In the genomic region with DNA sequence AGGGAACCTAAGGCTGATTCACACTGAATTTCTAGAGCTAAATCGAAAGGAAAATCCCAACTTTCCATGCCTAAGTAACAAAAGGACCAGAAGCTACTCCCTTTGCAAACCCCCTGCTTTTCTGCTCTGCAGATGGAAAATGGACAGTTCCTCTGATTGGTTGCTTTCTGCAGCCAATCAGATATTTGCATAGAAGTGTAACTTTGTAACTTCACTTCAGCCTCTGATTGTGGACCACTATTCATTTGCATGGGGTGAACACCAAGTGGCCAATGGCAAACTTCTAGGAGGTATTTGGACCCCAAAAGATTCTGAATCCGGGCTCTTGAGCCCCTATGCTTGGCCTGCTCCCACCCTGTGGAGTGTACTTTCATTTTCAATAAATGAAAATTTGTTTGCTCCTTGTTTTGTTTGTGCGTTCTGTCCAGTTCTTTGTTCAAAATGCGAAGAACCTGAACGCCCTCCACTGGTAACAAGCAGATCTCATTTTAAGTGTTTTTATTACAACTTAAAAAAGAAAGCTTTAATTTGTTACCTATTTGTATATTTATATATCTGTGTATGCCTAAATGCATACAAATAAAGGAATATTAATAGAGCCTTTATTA, we compare ENCODE assay signal across 10 cellular contexts. TPM values are rescaled to one million over a fixed set of nuclear protein-coding genes. Genes with fewer than 3 reads are reported as not detected.
DNase-seq lines count a peak whose midpoint lies in the region; ATAC-seq, FAIRE-seq and TF ChIP-seq lines count a peak whose summit lies in the region.
"Had no signal": no experiment of that assay in that cellular context is flagged by ENCODE, and none has a peak within 500 bp of the region (broad histone marks: within the 10 kb centered on the region; RNA-seq: fewer than 3 reads in every experiment).

No MANE protein-coding gene starts in this region.

- no peaks in the 10 kb centered on the region for H3K79me2 ChIP-seq in Loucy (ENCODE audit: insufficient read depth, low read length)
- H3K79me2 ChIP-seq in GM12878 (ENCODE audit: control insufficient read depth, insufficient read depth, low read length): no peaks in the 10 kb centered on the region

- no peak overlapping the region for H2BK5ac ChIP-seq in mesenchymal stem cell (ENCODE audit: low read depth, low read length, poor library complexity, severe bottlenecking)

- H3K27ac Mint-ChIP-seq in MCF 10A (ENCODE audit: low read depth, unreplicated experiment): no peak overlapping the region
- H3K27ac Mint-ChIP-seq: activated naive CD8-positive, alpha-beta T cell treated with anti-CD3 and anti-CD28 coated beads, Interleukin-2, amount 10 ng/mL, durations not matched to agents 7 days and 5 days had no signal

- peak; percentile 62 for TF ChIP-seq CTCF in Loucy (conservative IDR thresholded peaks at IDR 0.05; ENCODE audit: low read length)
- peak in 1 of 3 experiments; percentile 24; a peak in 1 of 6 replicates for TF ChIP-seq CTCF in GM12878 (IDR thresholded peaks at IDR 0.05 in 2 of 3, conservative IDR thresholded peaks at IDR 0.05 in 1 of 3; ENCODE audit: control insufficient read depth in 2 of 3, extremely low read depth in 1 of 3, insufficient read depth in 1 of 3, low read depth in 3 of 3, low read length in 3 of 3)
- TF ChIP-seq CTCF in MCF 10A (IDR thresholded peaks at IDR 0.05; ENCODE audit: unreplicated experiment): no peak

- CTCF ChIA-PET in GM12878 (lab: Yijun Ruan, JAX): interaction anchor here (0.6 to 10.8 kb wide), 16 partner anchors 9 to 362 kb away, joined by 3 to 299 read pairs (median 4); a partner anchor contains a TSS
- CTCF ChIA-PET in MCF 10A (lab: Yijun Ruan, JAX): interaction anchor here (0.6 to 7.5 kb wide), 7 partner anchors 9 to 332 kb away, joined by 3 to 75 read pairs (median 5); no protein-coding TSS in a partner anchor

- no peak for TF ChIP-seq POLR2A in GM12878 (IDR thresholded peaks at IDR 0.05; ENCODE audit: low read depth, low read length)

- SMC1A ChIA-PET in GM12878 (lab: Charles Lee; ENCODE audit: uncharacterized antibody, unreplicated experiment): interaction anchor here (0.7 to 5.6 kb wide), 11 partner anchors 9 to 335 kb away, joined by 3 to 63 read pairs (median 4); a partner anchor contains a TSS

- intact Hi-C loops in GM12878 (cut with micrococcal nuclease; ENCODE audit: unreplicated experiment): no loop called here
- intact Hi-C loops in MCF 10A (cut with micrococcal nuclease): no loop called here

- RAD21 ChIA-PET in GM12878 (lab: Charles Lee; ENCODE audit: unreplicated experiment): interaction anchor here (0.6 to 4.9 kb wide), 5 partner anchors 9 to 335 kb away, joined by 3 to 48 read pairs (median 13); a partner anchor contains a TSS

- no peak overlapping the region for H4K91ac ChIP-seq in mesenchymal stem cell (ENCODE audit: low read length)

- FAIRE-seq in GM12878 (lab: Jason Lieb, UNC): no peak

- ATAC-seq in GM12878 (no peak), GM18873 (IDR thresholded peaks at IDR 0.05; ENCODE audit: low FRiP score, unreplicated experiment) (no peak), HG02973 (IDR thresholded peaks at IDR 0.05; ENCODE audit: unreplicated experiment) (no peak)

- H2BK120ac ChIP-seq in mesenchymal stem cell (ENCODE audit: low read depth, low read length): no peak overlapping the region

- no peak for TF ChIP-seq EP300 in GM12878 (IDR thresholded peaks at IDR 0.05; ENCODE audit: borderline replicate concordance in 1 of 2, control insufficient read depth in 1 of 2, low read depth in 2 of 2, low read length in 2 of 2)

- H3K4me1 ChIP-seq in BLaER1: peaks cover 4% of the 10 kb centered on the region
- peaks cover 3% of the 10 kb centered on the region for H3K4me1 ChIP-seq in Loucy (ENCODE audit: insufficient read depth, low read length, poor library complexity, severe bottlenecking)
- no peaks in the 10 kb centered on the region for H3K4me1 ChIP-seq in GM12878 (ENCODE audit: control insufficient read depth, insufficient read depth, low read length)
- peaks cover 1% of the 10 kb centered on the region for H3K4me1 ChIP-seq in mesenchymal stem cell (ENCODE audit: control insufficient read depth, insufficient read depth, low read depth, low read length)

- H2AK5ac ChIP-seq in mesenchymal stem cell (ENCODE audit: low read length, severe bottlenecking): no peak overlapping the region

- peak overlapping the region; percentile 86 for H2AFZ ChIP-seq in Loucy (ENCODE audit: low read length)
- H2AFZ ChIP-seq in GM12878 (ENCODE audit: control insufficient read depth, low read depth, low read length): peak overlapping the region; percentile 41; the same call in 1 of the 2 replicates
- H2AFZ ChIP-seq in mesenchymal stem cell (ENCODE audit: low read depth, low read length): no peak overlapping the region

- no peak overlapping the region for H3K18ac ChIP-seq in mesenchymal stem cell (ENCODE audit: low read depth in 1 of 2, low read length in 2 of 2)

- H3K4me3 ChIP-seq in BLaER1 (no peak overlapping the region), Loucy (ENCODE audit: low read length, poor library complexity, severe bottlenecking) (peak overlapping the region; percentile 40), GM12878 (no peak overlapping the region), mesenchymal stem cell (ENCODE audit: insufficient read depth in 1 of 2, low read depth in 1 of 2, low read length in 2 of 2) (peak overlapping the region in 1 of 2 experiments; percentile 75)

- H3F3A ChIP-seq in Loucy (ENCODE audit: low read depth): no peaks in the 10 kb centered on the region

- no peaks in the 10 kb centered on the region for H3K4me1 Mint-ChIP-seq in MCF 10A (ENCODE audit: insufficient read depth, unreplicated experiment)

- H3K4me3 Mint-ChIP-seq in MCF 10A (ENCODE audit: unreplicated experiment): no peak overlapping the region
- H3K4me3 Mint-ChIP-seq: activated naive CD8-positive, alpha-beta T cell treated with anti-CD3 and anti-CD28 coated beads, Interleukin-2, amount 10 ng/mL, durations not matched to agents 7 days and 5 days had no signal

- peaks cover 6% of the 10 kb centered on the region for H3K36me3 Mint-ChIP-seq in MCF 10A (ENCODE audit: insufficient read depth, unreplicated experiment)
- H3K36me3 Mint-ChIP-seq: activated naive CD8-positive, alpha-beta T cell treated with anti-CD3 and anti-CD28 coated beads, Interleukin-2, amount 10 ng/mL, durations not matched to agents 7 days and 5 days had no signal

- H3K23ac ChIP-seq in mesenchymal stem cell (ENCODE audit: low read length in 2 of 2): no peak overlapping the region

- H3K27me3 ChIP-seq in BLaER1 (no peaks in the 10 kb centered on the region), Loucy (ENCODE audit: insufficient read depth, low read length, poor library complexity, severe bottlenecking) (no peaks in the 10 kb centered on the region), GM12878 (replicated peaks in 1 of 2; ENCODE audit: control insufficient read depth in 2 of 2, insufficient read depth in 2 of 2, low read length in 1 of 2) (no peaks in the 10 kb centered on the region), mesenchymal stem cell (ENCODE audit: control insufficient read depth in 1 of 2, insufficient read depth in 1 of 2, low read length in 2 of 2) (peaks cover 12% of the 10 kb centered on the region in 2 experiments)

- no peak overlapping the region for H4K8ac ChIP-seq in mesenchymal stem cell (ENCODE audit: low read length)

- POLR2A ChIA-PET in GM12878 (lab: Charles Lee): interaction anchor here (0.6 to 2.0 kb wide), 2 partner anchors 9 to 14 kb away, joined by 3 to 7 read pairs; no protein-coding TSS in a partner anchor
- POLR2A ChIA-PET in MCF 10A (lab: Yijun Ruan, JAX): interaction anchor here (1.4 to 1.6 kb wide), 2 partner anchors 101 to 103 kb away, joined by 4 read pairs; a partner anchor contains a TSS

- H3K9me3 ChIP-seq in BLaER1 (no peaks in the 10 kb centered on the region), Loucy (ENCODE audit: insufficient read depth, low read depth, low read length) (no peaks in the 10 kb centered on the region), GM12878 (replicated peaks; ENCODE audit: control insufficient read depth, insufficient read depth, low read length) (no peaks in the 10 kb centered on the region), mesenchymal stem cell (ENCODE audit: control insufficient read depth, low read length) (no peaks in the 10 kb centered on the region)

- H3K79me1 ChIP-seq in mesenchymal stem cell (replicated peaks; ENCODE audit: low read length, poor library complexity, severe bottlenecking): no peaks in the 10 kb centered on the region

- H3K4me2 ChIP-seq in BLaER1: peak overlapping the region; percentile 24; the same call in 1 of the 2 replicates
- H3K4me2 ChIP-seq in Loucy (ENCODE audit: low read depth, low read length, poor library complexity, severe bottlenecking): peak overlapping the region; percentile 35
- H3K4me2 ChIP-seq in GM12878 (ENCODE audit: control insufficient read depth, insufficient read depth): no peak overlapping the region; the same call in 1 of the 2 replicates
- no peak overlapping the region for H3K4me2 ChIP-seq in mesenchymal stem cell (ENCODE audit: low read length, poor library complexity, severe bottlenecking)

- no peak overlapping the region for H3K14ac ChIP-seq in mesenchymal stem cell (ENCODE audit: low read length in 2 of 2)

- no peak overlapping the region for H2BK15ac ChIP-seq in mesenchymal stem cell (ENCODE audit: low read depth, poor library complexity, severe bottlenecking)

- no peaks in the 10 kb centered on the region for H4K20me1 ChIP-seq in BLaER1
- no peaks in the 10 kb centered on the region for H4K20me1 ChIP-seq in Loucy (ENCODE audit: insufficient read depth, low read length, poor library complexity, severe bottlenecking)
- H4K20me1 ChIP-seq in GM12878 (ENCODE audit: control insufficient read depth, insufficient read depth): no peaks in the 10 kb centered on the region

- peak; percentile 29; the same call in 1 of the 2 replicates for TF ChIP-seq RAD21 in GM12878 (IDR thresholded peaks at IDR 0.05; ENCODE audit: insufficient read depth, low read depth, low read length)

- BruUV-seq in GM12878 (replicated peaks; lab: Mats Ljungman, UMichigan) (no TSS peak), MCF 10A (replicated peaks; lab: Mats Ljungman, UMichigan) (no TSS peak)

- H3K27ac ChIP-seq in BLaER1 (no peak overlapping the region), GM12878 (ENCODE audit: control insufficient read depth, insufficient read depth) (no peak overlapping the region), mesenchymal stem cell (ENCODE audit: low read length, poor library complexity, severe bottlenecking) (no peak overlapping the region), substantia nigra (ENCODE audit: low read depth, low read length, poor library complexity, severe bottlenecking) (no peak overlapping the region)

- in situ Hi-C loops in GM12878 (cut with MboI): no loop called here

- H3K9me2 ChIP-seq in Loucy (replicated peaks; ENCODE audit: low read depth, low read length): no peaks in the 10 kb centered on the region

- H3K9ac ChIP-seq in BLaER1 (no peak overlapping the region), Loucy (ENCODE audit: low read depth, low read length, poor library complexity, severe bottlenecking) (no peak overlapping the region), GM12878 (ENCODE audit: control insufficient read depth, insufficient read depth, low read length) (no peak overlapping the region), mesenchymal stem cell (ENCODE audit: low read length) (peak overlapping the region; percentile 77)

- DNase-seq in GM12878 (ENCODE audit: low read depth, low spot score): no peak
- peak; percentile 22 for DNase-seq in mesenchymal stem cell
- DNase-seq in substantia nigra (lab: John Stamatoyannopoulos, UW): no peak
- no peak for DNase-seq in MCF 10A (ENCODE audit: unreplicated experiment)
- DNase-seq: activated naive CD8-positive, alpha-beta T cell treated with anti-CD3 and anti-CD28 coated beads, Interleukin-2, amount 10 ng/mL, durations not matched to agents 7 days and 5 days; KBM-7 had no signal

- peaks cover 28% of the 10 kb centered on the region for H3K27me3 Mint-ChIP-seq in MCF 10A (ENCODE audit: insufficient read depth, unreplicated experiment)

- no peaks in the 10 kb centered on the region for H3K9me3 Mint-ChIP-seq in MCF 10A (ENCODE audit: unreplicated experiment)
- H3K9me3 Mint-ChIP-seq: activated naive CD8-positive, alpha-beta T cell treated with anti-CD3 and anti-CD28 coated beads, Interleukin-2, amount 10 ng/mL, durations not matched to agents 7 days and 5 days had no signal

- H2BK12ac ChIP-seq in mesenchymal stem cell (ENCODE audit: low read length in 2 of 2): no peak overlapping the region

- H3K36me3 ChIP-seq in BLaER1 (no peaks in the 10 kb centered on the region), Loucy (ENCODE audit: insufficient read depth, low read length) (no peaks in the 10 kb centered on the region), GM12878 (ENCODE audit: control insufficient read depth in 2 of 2, insufficient read depth in 2 of 2, low read length in 1 of 2) (no peaks in the 10 kb centered on the region), mesenchymal stem cell (ENCODE audit: control insufficient read depth in 1 of 2, insufficient read depth in 2 of 2, low read depth in 1 of 2, low read length in 2 of 2) (no peaks in the 10 kb centered on the region)

- H3K4ac ChIP-seq in mesenchymal stem cell (ENCODE audit: low read depth in 1 of 2, low read length in 2 of 2): no peak overlapping the region

- 28% methylated on average over 5 of the region's 5 CpGs for WGBS in GM12878 (ENCODE audit: insufficient coverage, insufficient replicate concordance, low lambda C conversion rate, missing lambda C conversion rate)
- WGBS in mesenchymal stem cell: 73% methylated on average over 2 of the region's 5 CpGs

RNA-seq across cellular contexts. Expression of a gene that starts 6.4 kb away (rescaled TPM):
- total RNA-seq in GM12878 (2013; cell fraction: nucleolus; rRNA removed): 48.3 and 51.3 TPM in 2 replicates
- 14.3 and 15.1 TPM in 2 replicates for total RNA-seq in GM12878 (2014; rRNA removed)
- total RNA-seq in GM12878 (2014; rRNA removed; fragmentation: Illumina TruSeq; extraction: Trizol): 13.6 and 14.5 TPM in 2 replicates
- total RNA-seq in GM12878 (2021): 20.4 and 21.4 TPM in 2 replicates
- polyA plus RNA-seq in GM12878 (2011; ENCODE audit: low read depth): 16.5 TPM
- 23.0 and 37.2 TPM in 2 replicates for polyA plus RNA-seq in GM12878 (2011; rRNA removed)
- polyA plus RNA-seq in GM12878 (2011; cell fraction: cytosol; rRNA removed): 34.1 and 36.8 TPM in 2 replicates
- polyA plus RNA-seq in GM12878 (2011; cell fraction: nucleus; rRNA removed): 35.2 and 44.5 TPM in 2 replicates
- polyA plus RNA-seq in GM12878 (2012): 17.4 and 19.3 TPM in 2 replicates
- polyA plus RNA-seq in GM12878 (2014; fragmentation: Illumina TruSeq; extraction: Trizol): 25.8 and 31.7 TPM in 2 replicates
- polyA plus RNA-seq in GM12878 (2014; fragmentation: Nextera tagmentation; extraction: Ambion mirVana): 10 to 100 TPM; 16.9 to 17.0 TPM
- polyA plus RNA-seq in GM12878 (2014; rRNA removed): 25.3 and 26.8 TPM in 2 replicates
- 10 to 100 TPM; 25.6 to 27.7 TPM for polyA plus RNA-seq in GM12878 (2016; fragmentation: Nextera tagmentation; extraction: Ambion mirVana)
- polyA minus RNA-seq in GM12878 (2011; rRNA and poly(A)+ RNA removed): 18.4 and 20.5 TPM in 2 replicates
- 8.7 and 11.6 TPM in 2 replicates for polyA minus RNA-seq in GM12878 (2011; cell fraction: cytosol; rRNA and poly(A)+ RNA removed)
- polyA minus RNA-seq in GM12878 (2011; cell fraction: nucleus; rRNA and poly(A)+ RNA removed): 20.7 and 26.0 TPM in 2 replicates
- 32.2 TPM for polyA plus RNA-seq in mesenchymal stem cell (2013, experiment 1 of 2)
- polyA plus RNA-seq in mesenchymal stem cell (2013, experiment 2 of 2): 30.4 TPM
- total RNA-seq in MCF 10A (2022): 4.7 and 5.8 TPM in 2 replicates

RNA-seq across cellular contexts. Expression of a gene that starts 18.4 kb away (rescaled TPM):
- 67.1 and 70.5 TPM in 2 replicates for total RNA-seq in GM12878 (2013; cell fraction: nucleolus; rRNA removed)
- total RNA-seq in GM12878 (2014; rRNA removed) (10.5 and 11.4 TPM in 2 replicates), GM12878 (2014; rRNA removed; fragmentation: Illumina TruSeq; extraction: Trizol) (9.9 and 13.5 TPM in 2 replicates), GM12878 (2021) (21.6 and 23.3 TPM in 2 replicates), MCF 10A (2022) (0.70 and 1.4 TPM in 2 replicates)
- 68.5 TPM for polyA plus RNA-seq in GM12878 (2011; ENCODE audit: low read depth)
- polyA plus RNA-seq in GM12878 (2011; rRNA removed) (4.8 and 8.3 TPM in 2 replicates), GM12878 (2014; fragmentation: Illumina TruSeq; extraction: Trizol) (31.8 and 32.0 TPM in 2 replicates), GM12878 (2014; fragmentation: Nextera tagmentation; extraction: Ambion mirVana) (10 to 100 TPM; 29.6 to 30.4 TPM), GM12878 (2014; rRNA removed) (28.1 and 32.3 TPM in 2 replicates), GM12878 (2016; fragmentation: Nextera tagmentation; extraction: Ambion mirVana) (10 to 100 TPM; 12.7 to 17.1 TPM)
- polyA plus RNA-seq in GM12878 (2011; cell fraction: cytosol; rRNA removed): 6.3 and 7.1 TPM in 2 replicates
- polyA plus RNA-seq in GM12878 (2011; cell fraction: nucleus; rRNA removed): 46.8 and 76.5 TPM in 2 replicates
- 62.3 and 69.9 TPM in 2 replicates for polyA plus RNA-seq in GM12878 (2012)
- polyA minus RNA-seq in GM12878 (2011; rRNA and poly(A)+ RNA removed): 3.0 and 4.2 TPM in 2 replicates
- 1.1 TPM in 1 of 2 replicates, not detected in the other for polyA minus RNA-seq in GM12878 (2011; cell fraction: cytosol; rRNA and poly(A)+ RNA removed)
- polyA minus RNA-seq in GM12878 (2011; cell fraction: nucleus; rRNA and poly(A)+ RNA removed): 5.8 and 6.2 TPM in 2 replicates
- polyA plus RNA-seq in mesenchymal stem cell (2013, experiment 1 of 2): 75.2 TPM
- polyA plus RNA-seq in mesenchymal stem cell (2013, experiment 2 of 2): 70.3 TPM

RNA-seq across cellular contexts. Expression of a gene that starts 29.8 kb away (rescaled TPM):
- 113 and 156 TPM in 2 replicates for total RNA-seq in GM12878 (2013; cell fraction: nucleolus; rRNA removed)
- 43.4 and 49.9 TPM in 2 replicates for total RNA-seq in GM12878 (2014; rRNA removed)
- total RNA-seq in GM12878 (2014; rRNA removed; fragmentation: Illumina TruSeq; extraction: Trizol): 19.0 and 19.5 TPM in 2 replicates
- total RNA-seq in GM12878 (2021): 66.5 and 75.9 TPM in 2 replicates
- 35.2 TPM for polyA plus RNA-seq in GM12878 (2011; ENCODE audit: low read depth)
- polyA plus RNA-seq in GM12878 (2011; rRNA removed): 9.9 and 30.0 TPM in 2 replicates
- 27.1 and 34.8 TPM in 2 replicates for polyA plus RNA-seq in GM12878 (2011; cell fraction: cytosol; rRNA removed)
- 346 and 354 TPM in 2 replicates for polyA plus RNA-seq in GM12878 (2011; cell fraction: nucleus; rRNA removed)
- polyA plus RNA-seq in GM12878 (2012): 54.0 and 66.8 TPM in 2 replicates
- 11.8 and 30.9 TPM in 2 replicates for polyA plus RNA-seq in GM12878 (2014; fragmentation: Illumina TruSeq; extraction: Trizol)
- polyA plus RNA-seq in GM12878 (2014; fragmentation: Nextera tagmentation; extraction: Ambion mirVana): 1 to 10 TPM; 2.0 to 3.0 TPM
- polyA plus RNA-seq in GM12878 (2014; rRNA removed): 40.9 and 44.4 TPM in 2 replicates
- polyA plus RNA-seq in GM12878 (2016; fragmentation: Nextera tagmentation; extraction: Ambion mirVana): 10 to 100 TPM; 31.8 to 33.1 TPM
- 29.3 and 51.2 TPM in 2 replicates for polyA minus RNA-seq in GM12878 (2011; rRNA and poly(A)+ RNA removed)
- 15.6 and 17.7 TPM in 2 replicates for polyA minus RNA-seq in GM12878 (2011; cell fraction: cytosol; rRNA and poly(A)+ RNA removed)
- 61.1 and 93.7 TPM in 2 replicates for polyA minus RNA-seq in GM12878 (2011; cell fraction: nucleus; rRNA and poly(A)+ RNA removed)
- 61.6 TPM for polyA plus RNA-seq in mesenchymal stem cell (2013, experiment 1 of 2)
- polyA plus RNA-seq in mesenchymal stem cell (2013, experiment 2 of 2): 55.5 TPM
- 49.5 and 52.6 TPM in 2 replicates for total RNA-seq in MCF 10A (2022)

RNA-seq across cellular contexts. Expression of a gene that starts 30.1 kb away (rescaled TPM):
- not detected in 2 replicates for total RNA-seq in GM12878 (2013; cell fraction: nucleolus; rRNA removed)
- 0.23 and 0.38 TPM in 2 replicates for total RNA-seq in GM12878 (2014; rRNA removed)
- total RNA-seq in GM12878 (2014; rRNA removed; fragmentation: Illumina TruSeq; extraction: Trizol): 0.31 and 0.69 TPM in 2 replicates
- total RNA-seq in GM12878 (2021): 0.85 and 0.92 TPM in 2 replicates
- polyA plus RNA-seq in GM12878 (2011; ENCODE audit: low read depth): 0.28 TPM
- 0.30 and 0.54 TPM in 2 replicates for polyA plus RNA-seq in GM12878 (2011; rRNA removed)
- 0.23 and 0.27 TPM in 2 replicates for polyA plus RNA-seq in GM12878 (2011; cell fraction: cytosol; rRNA removed)
- polyA plus RNA-seq in GM12878 (2011; cell fraction: nucleus; rRNA removed): 0.13 and 0.15 TPM in 2 replicates
- polyA plus RNA-seq in GM12878 (2012): 0.31 and 0.49 TPM in 2 replicates
- polyA plus RNA-seq in GM12878 (2014; fragmentation: Illumina TruSeq; extraction: Trizol): 0.26 and 0.59 TPM in 2 replicates
- polyA plus RNA-seq in GM12878 (2014; fragmentation: Nextera tagmentation; extraction: Ambion mirVana): under 1 TPM; 0.08 to 0.77 TPM
- polyA plus RNA-seq in GM12878 (2014; rRNA removed): 0.28 and 0.36 TPM in 2 replicates
- 1 to 10 TPM in 1 of 2 experiments, under 1 TPM in 1; 0.46 to 1.3 TPM for polyA plus RNA-seq in GM12878 (2016; fragmentation: Nextera tagmentation; extraction: Ambion mirVana)
- polyA minus RNA-seq in GM12878 (2011; rRNA and poly(A)+ RNA removed): 1.1 and 1.8 TPM in 2 replicates
- not detected in 2 replicates for polyA minus RNA-seq in GM12878 (2011; cell fraction: cytosol; rRNA and poly(A)+ RNA removed)
- not detected in 2 replicates for polyA minus RNA-seq in GM12878 (2011; cell fraction: nucleus; rRNA and poly(A)+ RNA removed)
- polyA plus RNA-seq in mesenchymal stem cell (2013, experiment 1 of 2): 0.08 TPM
- 0.26 TPM for polyA plus RNA-seq in mesenchymal stem cell (2013, experiment 2 of 2)
- not detected in 2 replicates for total RNA-seq in MCF 10A (2022)

RNA-seq across cellular contexts. Expression of a gene that starts 38.1 kb away (rescaled TPM):
- 18.1 and 24.5 TPM in 2 replicates for total RNA-seq in GM12878 (2013; cell fraction: nucleolus; rRNA removed)
- total RNA-seq in GM12878 (2014; rRNA removed): 16.0 and 16.6 TPM in 2 replicates
- 21.3 and 21.4 TPM in 2 replicates for total RNA-seq in GM12878 (2014; rRNA removed; fragmentation: Illumina TruSeq; extraction: Trizol)
- 32.4 and 33.5 TPM in 2 replicates for total RNA-seq in GM12878 (2021)
- polyA plus RNA-seq in GM12878 (2011; ENCODE audit: low read depth): 45.6 TPM
- 21.0 and 38.6 TPM in 2 replicates for polyA plus RNA-seq in GM12878 (2011; rRNA removed)
- 55.3 and 58.1 TPM in 2 replicates for polyA plus RNA-seq in GM12878 (2011; cell fraction: cytosol; rRNA removed)
- polyA plus RNA-seq in GM12878 (2011; cell fraction: nucleus; rRNA removed): 23.7 and 32.3 TPM in 2 replicates
- polyA plus RNA-seq in GM12878 (2012): 45.2 and 55.4 TPM in 2 replicates
- polyA plus RNA-seq in GM12878 (2014; fragmentation: Illumina TruSeq; extraction: Trizol): 40.9 and 60.1 TPM in 2 replicates
- 10 to 100 TPM; 66.7 to 75.6 TPM for polyA plus RNA-seq in GM12878 (2014; fragmentation: Nextera tagmentation; extraction: Ambion mirVana)
- 36.6 and 39.1 TPM in 2 replicates for polyA plus RNA-seq in GM12878 (2014; rRNA removed)
- polyA plus RNA-seq in GM12878 (2016; fragmentation: Nextera tagmentation; extraction: Ambion mirVana): 10 to 100 TPM; 54.1 to 56.6 TPM
- polyA minus RNA-seq in GM12878 (2011; rRNA and poly(A)+ RNA removed): 27.6 and 38.4 TPM in 2 replicates
- 7.6 and 8.4 TPM in 2 replicates for polyA minus RNA-seq in GM12878 (2011; cell fraction: cytosol; rRNA and poly(A)+ RNA removed)
- polyA minus RNA-seq in GM12878 (2011; cell fraction: nucleus; rRNA and poly(A)+ RNA removed): 8.7 and 12.6 TPM in 2 replicates
- 33.6 TPM for polyA plus RNA-seq in mesenchymal stem cell (2013, experiment 1 of 2)
- 34.4 TPM for polyA plus RNA-seq in mesenchymal stem cell (2013, experiment 2 of 2)
- not detected in 2 replicates for total RNA-seq in MCF 10A (2022)
- total RNA-seq: activated naive CD8-positive, alpha-beta T cell treated with anti-CD3 and anti-CD28 coated beads, Interleukin-2, amount 10 ng/mL, durations not matched to agents 7 days and 5 days had no signal

Comparison
In these comparisons a context has a peak if more than half of its experiments do, and no peak if none do; other contexts are left out.
1. H3K4me2 ChIP-seq: peak in BLaER1 (single experiment) and Loucy (single experiment); none in GM12878 (single experiment) and mesenchymal stem cell (single experiment).